ENCODE assay signal across 8 cellular contexts in the genomic region with DNA sequence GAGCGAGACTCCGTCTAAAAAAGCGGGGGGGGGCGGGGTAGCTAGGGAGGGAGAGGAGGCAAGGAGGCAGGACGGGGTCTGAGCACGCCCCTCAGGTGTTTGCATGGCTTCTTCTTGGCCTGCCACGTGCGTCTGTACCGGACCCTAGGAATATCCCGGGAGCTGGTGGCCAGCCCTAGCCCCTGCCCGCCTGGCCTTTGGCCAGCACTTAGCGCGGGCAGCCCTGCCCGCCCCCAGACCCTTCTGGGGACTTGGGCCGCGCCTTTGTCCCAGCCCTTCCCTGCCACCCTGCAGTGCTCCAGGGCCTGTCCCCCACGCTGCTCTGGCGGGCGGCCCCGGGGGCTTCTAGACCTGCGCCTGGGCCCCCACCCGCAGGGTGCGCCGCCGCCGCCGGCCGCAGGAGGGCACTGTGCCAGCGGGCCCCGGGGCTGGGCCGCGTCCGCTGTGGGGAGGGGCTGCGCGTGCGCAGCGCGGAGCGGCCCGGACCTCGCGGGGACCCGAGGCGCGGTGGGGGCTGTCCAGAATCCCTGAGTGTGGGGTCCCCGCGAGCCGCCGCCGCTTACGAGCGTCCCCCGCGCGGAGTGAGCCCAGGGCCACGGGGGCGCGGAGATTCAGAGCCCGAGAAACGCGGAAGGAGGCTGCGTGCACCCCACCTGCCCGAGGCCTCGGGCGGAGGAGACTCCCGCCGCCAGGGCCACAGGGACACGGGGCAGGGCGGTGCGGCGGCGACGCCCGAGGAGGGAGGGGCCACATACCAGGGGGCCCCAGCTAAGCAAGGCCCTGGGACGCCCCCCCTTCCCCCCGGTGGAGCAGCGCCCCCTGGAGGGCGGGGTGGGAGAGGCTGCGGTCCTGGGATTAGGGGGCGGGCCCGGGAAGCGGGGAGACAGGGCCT. TPM values are rescaled to one million over a fixed set of nuclear protein-coding genes. Genes with fewer than 3 reads are reported as not detected.
DNase-seq lines count a peak whose midpoint lies in the region; ATAC-seq and TF ChIP-seq lines count a peak whose summit lies in the region.

No MANE protein-coding gene starts in this region.

- no peaks in the 10 kb centered on the region for H3K9me3 Mint-ChIP-seq in stimulated activated naive B cell treated with anti-CD40 and anti-IgM and Interleukin-4, amounts not matched to agents 10 μg/mL and 1 μg/mL and 100 μg/mL, for 72 hours

- peak; percentile 75 for TF ChIP-seq CTCF in AG09319 (IDR thresholded peaks at IDR 0.05; ENCODE audit: low read depth, low read length)
- TF ChIP-seq CTCF in epithelial cell of proximal tubule (conservative IDR thresholded peaks at IDR 0.05; ENCODE audit: low read depth, low read length): peak; percentile 78

- DNase-seq in AG09319 (ENCODE audit: extremely low read depth, low read depth): no peak
- peak; percentile 40 for DNase-seq in NCI-H345 treated with DMSO at 0.1 percent for 48 hours (lab: John Stamatoyannopoulos, UW; ENCODE audit: unreplicated experiment)
- peak; percentile 83 for DNase-seq in activated CD8-positive, alpha-beta memory T cell treated with anti-CD3 and anti-CD28 coated beads, Interleukin-2, amount 50 U/mL, for 4 hours
- DNase-seq in epithelial cell of proximal tubule (ENCODE audit: low read depth): no peak
- DNase-seq in myocyte (ENCODE audit: low read depth): peak; percentile 63
- DNase-seq in stimulated activated naive B cell treated with anti-CD40 and anti-IgM and Interleukin-4, amounts not matched to agents 10 μg/mL and 1 μg/mL and 100 μg/mL, for 72 hours: peak; percentile 69

- peak overlapping the region; percentile 81 to 82 for H3K4me3 Mint-ChIP-seq in stimulated activated naive B cell treated with anti-CD40 and anti-IgM and Interleukin-4, amounts not matched to agents 10 μg/mL and 1 μg/mL and 100 μg/mL, for 72 hours

- ATAC-seq in GM18519 (IDR thresholded peaks at IDR 0.05; ENCODE audit: low FRiP score, unreplicated experiment) (peak; percentile 83), HG03039 (IDR thresholded peaks at IDR 0.05; ENCODE audit: unreplicated experiment) (peak; percentile 80)
- peak; percentile 88 to 89 for ATAC-seq in stimulated activated naive B cell treated with anti-CD40 and anti-IgM and Interleukin-4, amounts not matched to agents 10 μg/mL and 1 μg/mL and 100 μg/mL, for 72 hours (replicated peaks)

- H3K4me1 Mint-ChIP-seq in stimulated activated naive B cell treated with anti-CD40 and anti-IgM and Interleukin-4, amounts not matched to agents 10 μg/mL and 1 μg/mL and 100 μg/mL, for 72 hours: peaks cover 18 to 21% of the 10 kb centered on the region in 2 donors

- peak overlapping the region; percentile 87 for H3K4me3 ChIP-seq in epithelial cell of proximal tubule (ENCODE audit: low read depth, low read length)

- no peaks in the 10 kb centered on the region for H3K27me3 Mint-ChIP-seq in stimulated activated naive B cell treated with anti-CD40 and anti-IgM and Interleukin-4, amounts not matched to agents 10 μg/mL and 1 μg/mL and 100 μg/mL, for 72 hours

- H3K27ac Mint-ChIP-seq in stimulated activated naive B cell treated with anti-CD40 and anti-IgM and Interleukin-4, amounts not matched to agents 10 μg/mL and 1 μg/mL and 100 μg/mL, for 72 hours: peak overlapping the region; percentile 90

- H3K36me3 Mint-ChIP-seq in stimulated activated naive B cell treated with anti-CD40 and anti-IgM and Interleukin-4, amounts not matched to agents 10 μg/mL and 1 μg/mL and 100 μg/mL, for 72 hours: peaks cover 2 to 11% of the 10 kb centered on the region in 2 donors

RNA-seq across cellular contexts. Expression of a gene that starts 21.0 kb away (rescaled TPM):
- 51.6 and 106 TPM in 2 replicates for total RNA-seq in epithelial cell of proximal tubule
- total RNA-seq in myocyte: 79.6 and 93.0 TPM in 2 replicates
- 18.7 TPM for polyA plus RNA-seq in myocyte (2012)

RNA-seq across cellular contexts. Expression of a gene that starts 37.9 kb away (rescaled TPM):
- not detected in 2 replicates for total RNA-seq in epithelial cell of proximal tubule
- not detected in 2 replicates for total RNA-seq in myocyte
- polyA plus RNA-seq in myocyte (2012): not detected

RNA-seq across cellular contexts. Expression of a gene that starts 46.3 kb away (rescaled TPM):
- 41.9 and 45.2 TPM in 2 replicates for total RNA-seq in epithelial cell of proximal tubule
- total RNA-seq in myocyte: 39.3 and 39.9 TPM in 2 replicates
- 41.0 TPM for polyA plus RNA-seq in myocyte (2012)

Comparison
In these comparisons a context has a peak if more than half of its experiments do, and no peak if none do; other contexts are left out.
1. DNase-seq: peak in NCI-H345 treated with DMSO at 0.1 percent for 48 hours (single experiment), activated CD8-positive, alpha-beta memory T cell treated with anti-CD3 and anti-CD28 coated beads, Interleukin-2, amount 50 U/mL, for 4 hours (single experiment), myocyte (single experiment) and stimulated activated naive B cell treated with anti-CD40 and anti-IgM and Interleukin-4, amounts not matched to agents 10 μg/mL and 1 μg/mL and 100 μg/mL, for 72 hours (single experiment); none in AG09319 (single experiment) and epithelial cell of proximal tubule (single experiment).
2. Peak in every context shown above with its lines, with median percentiles within 50 percentile points of each other: ATAC-seq.